Comparison of ENCODE assay signal across 33 cellular contexts in genomic region chr22:22461111-22461510, GRCh38. TPM values are rescaled to one million over a fixed set of nuclear protein-coding genes. Genes with fewer than 3 reads are reported as not detected.
"Had no signal": no experiment of that assay in that cellular context is flagged by ENCODE, and none has a peak within 500 bp of the region (broad histone marks: within the 10 kb centered on the region; RNA-seq: fewer than 3 reads in every experiment).

No MANE protein-coding gene starts in this region.

- H3K4me3 Mint-ChIP-seq: activated CD4-positive, alpha-beta T cell treated with anti-CD3 and anti-CD28 coated beads for 36 hours; activated CD4-positive, alpha-beta T cell treated with anti-CD3 and anti-CD28 coated beads, Interleukin-2, amount 10 ng/mL, durations not matched to agents 7 days and 5 days; activated CD8-positive, alpha-beta memory T cell treated with anti-CD3 and anti-CD28 coated beads, Interleukin-2, amount 10 ng/mL, durations not matched to agents 7 days and 5 days; activated naive CD4-positive, alpha-beta T cell treated with anti-CD3 and anti-CD28 coated beads, Interleukin-2, amount 10 ng/mL, durations not matched to agents 7 days and 5 days; activated naive CD8-positive, alpha-beta T cell; activated naive CD8-positive, alpha-beta T cell treated with anti-CD3 and anti-CD28 coated beads, Interleukin-2, amount 50 U/mL, for 24 hours; brain; T-cell had no signal

- DNase-seq: activated CD4-positive, alpha-beta T cell treated with anti-CD3 and anti-CD28 coated beads for 36 hours; activated CD4-positive, alpha-beta T cell treated with anti-CD3 and anti-CD28 coated beads, Interleukin-2, amount 10 ng/mL, durations not matched to agents 7 days and 5 days; activated CD4-positive, alpha-beta T cell treated with anti-CD3 and anti-CD28 coated beads, Interleukin-2, amount 50 U/mL, for 48 hours; activated CD8-positive, alpha-beta memory T cell treated with anti-CD3 and anti-CD28 coated beads for 24 hours; activated CD8-positive, alpha-beta memory T cell treated with anti-CD3 and anti-CD28 coated beads, Interleukin-2, amount 10 ng/mL, durations not matched to agents 7 days and 5 days; activated CD8-positive, alpha-beta memory T cell treated with anti-CD3 and anti-CD28 coated beads, Interleukin-2, amount 50 U/mL, for 48 hours; activated effector memory CD4-positive, alpha-beta T cell treated with Interleukin-2 at 50 U/mL for 16 hours; activated naive CD4-positive, alpha-beta T cell treated with anti-CD3 and anti-CD28 coated beads, Interleukin-2, amount 10 ng/mL, durations not matched to agents 7 days and 5 days; activated naive CD8-positive, alpha-beta T cell treated with anti-CD3 and anti-CD28 coated beads, Interleukin-2, amount 50 U/mL, for 24 hours; activated T-cell treated with anti-CD3 and anti-CD28 coated beads, Interleukin-2, amount 50 U/mL, for 48 hours; anterior cingulate cortex; caudate nucleus; cerebellar nuclear complex; MG63; NCI-H1092; NCI-H1436 treated with DMSO at 0.1 percent for 48 hours; NCI-H187; NCI-H2029 treated with DMSO at 0.1 percent for 48 hours; NCI-H2107; NCI-H2171; NCI-H510A; NCI-H774; PC-9; SIG-M5; T-cell; T1000 had no signal

- ATAC-seq: activated CD4-positive, alpha-beta T cell treated with anti-CD3 and anti-CD28 coated beads for 36 hours; activated CD4-positive, CD25-positive, alpha-beta regulatory T cell treated with anti-CD3 and anti-CD28 coated beads, Interleukin-2, amount 50 U/mL, for 24 hours; activated CD8-positive, alpha-beta memory T cell treated with anti-CD3 and anti-CD28 coated beads, Interleukin-2, amount 10 ng/mL, durations not matched to agents 7 days and 5 days; activated naive CD8-positive, alpha-beta T cell treated with anti-CD3 and anti-CD28 coated beads, Interleukin-2, amount 50 U/mL, for 24 hours; Right ventricle myocardium inferior; SK-N-SH treated with all-trans-retinoic acid at 6 μM for 48 hours; T-cell had no signal

- H3K27ac Mint-ChIP-seq: activated CD4-positive, alpha-beta T cell treated with anti-CD3 and anti-CD28 coated beads for 36 hours; activated CD4-positive, alpha-beta T cell treated with anti-CD3 and anti-CD28 coated beads, Interleukin-2, amount 10 ng/mL, durations not matched to agents 7 days and 5 days; activated CD8-positive, alpha-beta memory T cell treated with anti-CD3 and anti-CD28 coated beads, Interleukin-2, amount 10 ng/mL, durations not matched to agents 7 days and 5 days; activated naive CD4-positive, alpha-beta T cell treated with anti-CD3 and anti-CD28 coated beads, Interleukin-2, amount 10 ng/mL, durations not matched to agents 7 days and 5 days; activated naive CD8-positive, alpha-beta T cell; activated naive CD8-positive, alpha-beta T cell treated with anti-CD3 and anti-CD28 coated beads, Interleukin-2, amount 50 U/mL, for 24 hours; brain; T-cell had no signal

- H3K36me3 Mint-ChIP-seq: activated naive CD4-positive, alpha-beta T cell treated with anti-CD3 and anti-CD28 coated beads, Interleukin-2, amount 10 ng/mL, durations not matched to agents 7 days and 5 days; brain; T-cell had no signal

- H3K4me1 Mint-ChIP-seq: activated CD4-positive, alpha-beta T cell treated with anti-CD3 and anti-CD28 coated beads for 36 hours; activated CD4-positive, alpha-beta T cell treated with anti-CD3 and anti-CD28 coated beads, Interleukin-2, amount 10 ng/mL, durations not matched to agents 7 days and 5 days; activated CD8-positive, alpha-beta memory T cell treated with anti-CD3 and anti-CD28 coated beads, Interleukin-2, amount 10 ng/mL, durations not matched to agents 7 days and 5 days; activated naive CD4-positive, alpha-beta T cell treated with anti-CD3 and anti-CD28 coated beads, Interleukin-2, amount 10 ng/mL, durations not matched to agents 7 days and 5 days; activated naive CD8-positive, alpha-beta T cell treated with anti-CD3 and anti-CD28 coated beads, Interleukin-2, amount 50 U/mL, for 24 hours; T-cell had no signal

RNA-seq across cellular contexts. Expression of gene ZNF280A, which starts 59.0 kb away (rescaled TPM):
- total RNA-seq: activated CD4-positive, alpha-beta T cell treated with anti-CD3 and anti-CD28 coated beads for 36 hours; activated CD4-positive, alpha-beta T cell treated with anti-CD3 and anti-CD28 coated beads, Interleukin-2, amount 10 ng/mL, durations not matched to agents 7 days and 5 days; activated CD8-positive, alpha-beta memory T cell treated with anti-CD3 and anti-CD28 coated beads, Interleukin-2, amount 10 ng/mL, durations not matched to agents 7 days and 5 days; bronchial epithelial cell; PC-9; Right ventricle myocardium inferior; T-cell; T-helper 2 cell treated with Interferon-gamma antibody and Interleukin-4, amounts not matched to agents 100 ng/mL and 5 ng/mL, for 36 hours had no signal
